In the genomic region with DNA sequence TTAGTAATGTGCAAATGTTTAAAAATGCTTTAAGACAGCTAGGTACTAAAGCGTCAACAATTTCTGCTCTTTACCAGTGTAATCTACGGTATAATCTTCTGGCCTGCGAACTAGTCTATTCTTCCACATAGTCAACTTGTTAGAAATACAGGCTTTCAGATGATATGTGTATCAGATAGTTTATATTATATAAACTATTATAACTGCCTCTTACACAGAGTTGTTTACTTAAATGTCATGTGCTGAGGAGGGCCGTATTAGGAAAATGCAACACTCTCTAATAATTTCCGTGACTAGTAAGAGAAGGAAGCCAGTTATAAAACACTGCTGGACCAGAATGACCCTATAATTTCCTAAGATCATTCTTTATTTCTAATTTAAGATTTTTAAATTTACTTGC, we compare ENCODE assay signal across 16 cellular contexts.
DNase-seq lines count a peak whose midpoint lies in the region; ATAC-seq and TF ChIP-seq lines count a peak whose summit lies in the region.
"Had no signal": no experiment of that assay in that cellular context is flagged by ENCODE, and none has a peak within 500 bp of the region (broad histone marks: within the 10 kb centered on the region; RNA-seq: fewer than 3 reads in every experiment).

No MANE protein-coding gene starts in this region.

- dilution Hi-C loops in IMR-90 (cut with HindIII; ENCODE audit: low sequenced_read_pairs, unreplicated experiment), result no loop called here

- TF ChIP-seq CTCF in IMR-90 (conservative IDR thresholded peaks at IDR 0.05; ENCODE audit: low read depth, low read length) (no peak), fibroblast of villous mesenchyme (IDR thresholded peaks at IDR 0.05; ENCODE audit: insufficient read depth, low read depth, low read length) (no peak), smooth muscle cell (IDR thresholded peaks at IDR 0.05; ENCODE audit: borderline replicate concordance, insufficient read depth, poor library complexity, severe bottlenecking) (no peak)

- H3K4me3 ChIP-seq in IMR-90 (ENCODE audit: insufficient read depth, low read depth, low read length) (no peak overlapping the region), fibroblast of villous mesenchyme (ENCODE audit: low read depth, low read length) (no peak overlapping the region), smooth muscle cell (no peak overlapping the region), aorta (ENCODE audit: low read length in 2 of 2) (no peak overlapping the region)
- H3K4me3 ChIP-seq: GM23338, HAP-1, SJSA1 had no signal

- no peak overlapping the region for H4K8ac ChIP-seq in IMR-90 (ENCODE audit: low read depth in 2 of 2, low read length in 2 of 2)

- no peak overlapping the region for H3K14ac ChIP-seq in IMR-90 (replicated peaks; ENCODE audit: low read depth, low read length)

- no peak overlapping the region for H2AK5ac ChIP-seq in IMR-90 (ENCODE audit: low read depth, low read length)

- H3K4me1 ChIP-seq in IMR-90 (ENCODE audit: control insufficient read depth, insufficient read depth, low read length) (peaks cover 22% of the 10 kb centered on the region), smooth muscle cell (ENCODE audit: low read depth) (no peaks in the 10 kb centered on the region), aorta (ENCODE audit: control insufficient read depth in 1 of 2, insufficient read depth in 2 of 2, low read length in 2 of 2) (peaks cover 4 to 17% of the 10 kb centered on the region in 2 donors)
- H3K4me1 ChIP-seq: HAP-1 had no signal

- no peak overlapping the region for H4K5ac ChIP-seq in IMR-90 (ENCODE audit: low read depth, low read length)

- no peak overlapping the region for H4K91ac ChIP-seq in IMR-90 (ENCODE audit: insufficient read depth, low read depth, low read length)

- no peak overlapping the region for H2BK15ac ChIP-seq in IMR-90 (ENCODE audit: low read depth, low read length)

- no peak overlapping the region for H3K56ac ChIP-seq in IMR-90 (ENCODE audit: extremely low read depth, insufficient read depth, low read length)

- H2AFZ ChIP-seq in IMR-90 (replicated peaks; ENCODE audit: low read length, poor library complexity) (no peak overlapping the region), smooth muscle cell (ENCODE audit: low read depth) (no peak overlapping the region)
- H2AFZ ChIP-seq: GM23338 had no signal

- H3K79me1 ChIP-seq in IMR-90 (ENCODE audit: low read depth in 1 of 2, low read length in 2 of 2), result peaks cover 0 to 7% of the 10 kb centered on the region in 2 experiments; a peak in 1 of 4 replicates

- BruUV-seq in IMR-90 (replicated peaks; lab: Mats Ljungman, UMichigan), result no TSS peak

- intact Hi-C loops in IMR-90 (cut with micrococcal nuclease) (loop anchor here (5.0 kb wide), 1 partner anchor 64 kb away; the partner anchor contains the start of gene WDR41), aorta (cut with DNase I) (no loop called here)

- no peak for TF ChIP-seq POLR2A in IMR-90 (IDR thresholded peaks at IDR 0.05; ENCODE audit: low read depth, low read length)
- no peak for TF ChIP-seq POLR2A in erythroblast (IDR thresholded peaks at IDR 0.05; ENCODE audit: low read length)

- peaks cover 3% of the 10 kb centered on the region for H3K36me3 ChIP-seq in IMR-90 (ENCODE audit: control insufficient read depth, insufficient read depth, low read length)
- H3K36me3 ChIP-seq in smooth muscle cell (ENCODE audit: low read depth), result peaks cover 6% of the 10 kb centered on the region
- peaks cover 0 to 2% of the 10 kb centered on the region in 2 donors for H3K36me3 ChIP-seq in aorta (ENCODE audit: control insufficient read depth in 1 of 2, insufficient read depth in 2 of 2, low read length in 1 of 2)
- H3K36me3 ChIP-seq: HAP-1 had no signal

- H3F3A ChIP-seq in smooth muscle cell (ENCODE audit: low read depth), result no peaks in the 10 kb centered on the region

- no peak overlapping the region for H3K4ac ChIP-seq in IMR-90 (ENCODE audit: low read depth, low read length)

- peaks cover 20% of the 10 kb centered on the region for H3K9me1 ChIP-seq in IMR-90 (ENCODE audit: insufficient read depth, low read length)

- TF ChIP-seq RAD21 in IMR-90 (IDR thresholded peaks at IDR 0.05; ENCODE audit: low read length), result no peak

- no peak overlapping the region for H2AK9ac ChIP-seq in IMR-90 (replicated peaks; ENCODE audit: low read depth, low read length, poor library complexity)

- POLR2A ChIA-PET in IMR-90 (lab: Charles Lee; ENCODE audit: unreplicated experiment), result no interaction called here

- H3K27ac ChIP-seq in IMR-90 (ENCODE audit: insufficient read depth, low read length) (no peak overlapping the region), smooth muscle cell (ENCODE audit: low read depth) (peak overlapping the region; percentile 5), aorta (ENCODE audit: low read depth in 1 of 2, low read length in 2 of 2) (peak overlapping the region in 1 of 2 donors; percentile 9)
- H3K27ac ChIP-seq: SJSA1 had no signal

- in situ Hi-C loops in IMR-90 (cut with MboI; ENCODE audit: low sequenced_read_pairs), result no loop called here

- H2BK120ac ChIP-seq in IMR-90 (ENCODE audit: low read depth, low read length), result no peak overlapping the region

- H4K20me1 ChIP-seq in IMR-90 (ENCODE audit: insufficient read depth, low read length) (no peaks in the 10 kb centered on the region), smooth muscle cell (ENCODE audit: low read depth) (no peaks in the 10 kb centered on the region)

- ATAC-seq in IMR-90 (ENCODE audit: low read depth) (peak; percentile 38), aorta (ENCODE audit: low FRiP score) (peak; percentile 35)
- ATAC-seq: GM23338, Right ventricle myocardium inferior had no signal

- DNase-seq in IMR-90, result peak; percentile 42
- DNase-seq in fibroblast of villous mesenchyme (ENCODE audit: low read depth), result peak; percentile 60
- no peak for DNase-seq in smooth muscle cell (lab: John Stamatoyannopoulos, UW; ENCODE audit: unreplicated experiment)
- no peak for DNase-seq in aorta
- DNase-seq in erythroblast (lab: John Stamatoyannopoulos, UW), result no peak
- DNase-seq in effector CD4-positive, alpha-beta T cell, result no peak
- DNase-seq in occipital lobe (lab: John Stamatoyannopoulos, UW), result no peak
- DNase-seq: NCI-H1694, NCI-H2081, NCI-H2171 treated with DMSO at 0.1 percent for 48 hours, NCI-H524 treated with DMSO at 0.1 percent for 48 hours, NCI-H82 had no signal

- no peak overlapping the region for H3K23ac ChIP-seq in IMR-90 (ENCODE audit: low read depth, low read length)

- CTCF ChIA-PET in IMR-90 (lab: Yijun Ruan, JAX), result interaction anchor here (1.1 kb wide), 1 partner anchor 21 kb away, joined by 3 read pairs; no protein-coding TSS in a partner anchor

- H3K9me3 ChIP-seq in IMR-90 (ENCODE audit: control insufficient read depth, insufficient read depth, low read length), result no peaks in the 10 kb centered on the region
- no peaks in the 10 kb centered on the region for H3K9me3 ChIP-seq in smooth muscle cell (replicated peaks; ENCODE audit: low read depth)
- H3K9me3 ChIP-seq in aorta (ENCODE audit: control insufficient read depth, low read length), result no peaks in the 10 kb centered on the region
- H3K9me3 ChIP-seq: HAP-1, SJSA1 had no signal

- H3K27me3 ChIP-seq in IMR-90 (ENCODE audit: control insufficient read depth, insufficient read depth, low read length) (no peaks in the 10 kb centered on the region), smooth muscle cell (ENCODE audit: low read depth) (no peaks in the 10 kb centered on the region), aorta (ENCODE audit: control insufficient read depth in 1 of 2, insufficient read depth in 2 of 2, low read length in 1 of 2) (no peaks in the 10 kb centered on the region)
- H3K27me3 ChIP-seq: SJSA1 had no signal

- H3K9ac ChIP-seq in IMR-90 (ENCODE audit: low read depth, low read length) (no peak overlapping the region), smooth muscle cell (ENCODE audit: low read depth) (no peak overlapping the region)

- H3K18ac ChIP-seq in IMR-90 (ENCODE audit: low read depth, low read length), result no peak overlapping the region

- no CpG with 5 or more reads among the region's 5 CpGs for WGBS in IMR-90 (ENCODE audit: extremely low coverage in 2 of 2, insufficient read length in 1 of 2), 2 experiments
- WGBS in smooth muscle cell (ENCODE audit: low lambda C conversion rate), result 86% methylated on average over 5 of the region's 5 CpGs
- 29 to 39% methylated on average over 5 of the region's 5 CpGs for WGBS in aorta, 2 donors

- no peak overlapping the region for H2BK5ac ChIP-seq in IMR-90 (ENCODE audit: low read depth, low read length, poor library complexity, severe bottlenecking)

- no peaks in the 10 kb centered on the region for H3K79me2 ChIP-seq in smooth muscle cell (ENCODE audit: low read depth)

- H3K4me2 ChIP-seq in IMR-90 (ENCODE audit: low read depth, low read length) (peak overlapping the region; percentile 59), smooth muscle cell (no peak overlapping the region)
- H3K4me2 ChIP-seq: GM23338 had no signal

- no peak overlapping the region for H2BK20ac ChIP-seq in IMR-90 (ENCODE audit: low read depth, low read length)

TF ChIP-seq in IMR-90, 13 proteins besides CTCF, POLR2A, EP300 and RAD21:
- TF ChIP-seq MAZ (IDR thresholded peaks at IDR 0.05; ENCODE audit: borderline replicate concordance, low read depth, low read length) (no peak), BHLHE40 (IDR thresholded peaks at IDR 0.05; ENCODE audit: low read depth, low read length) (peak; percentile 52; the same call in 1 of the 2 replicates), USF2 (IDR thresholded peaks at IDR 0.05; ENCODE audit: low read depth, low read length) (peak; percentile 11; the same call in 1 of the 2 replicates), CEBPB (IDR thresholded peaks at IDR 0.05; ENCODE audit: low read depth, low read length) (no peak), MXI1 (IDR thresholded peaks at IDR 0.05; ENCODE audit: borderline replicate concordance, low read depth, low read length) (no peak)

Comparison
In these comparisons a context has a peak if more than half of its experiments do, and no peak if none do; other contexts are left out.
1. DNase-seq: peak in IMR-90 (single experiment) and fibroblast of villous mesenchyme (single experiment); none in smooth muscle cell (single experiment), aorta (0 of 2), erythroblast (0 of 2), effector CD4-positive, alpha-beta T cell (single experiment) and occipital lobe (single experiment).